Comparison of ENCODE assay signal across 15 cellular contexts in the genomic region with DNA sequence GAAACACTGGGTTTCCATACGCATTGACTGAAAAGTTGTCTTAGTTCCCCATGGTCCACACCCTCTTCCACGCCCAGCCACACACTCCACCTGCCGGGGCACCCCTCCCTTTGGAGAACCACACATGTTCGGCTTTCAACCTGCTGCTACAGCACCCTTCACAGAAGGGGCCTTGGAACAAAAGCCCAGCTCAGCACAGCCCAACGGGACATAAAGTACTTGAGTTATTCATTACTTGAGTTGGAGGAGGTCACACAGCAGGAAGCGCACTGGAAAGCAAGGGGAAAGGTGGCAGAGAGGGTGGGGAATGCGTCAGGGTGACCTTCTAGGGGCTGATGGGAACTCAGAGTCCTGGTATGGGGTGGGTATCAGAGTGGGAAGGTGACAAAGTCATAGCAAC. TPM values are rescaled to one million over a fixed set of nuclear protein-coding genes. Genes with fewer than 3 reads are reported as not detected.
DNase-seq lines count a peak whose midpoint lies in the region; ATAC-seq and TF ChIP-seq lines count a peak whose summit lies in the region.
"Had no signal": no experiment of that assay in that cellular context is flagged by ENCODE, and none has a peak within 500 bp of the region (broad histone marks: within the 10 kb centered on the region; RNA-seq: fewer than 3 reads in every experiment).

No MANE protein-coding gene starts in this region.

- H3K79me2 ChIP-seq in SK-N-SH (ENCODE audit: insufficient read depth): peaks cover 19% of the 10 kb centered on the region

- H4K20me1 ChIP-seq in SK-N-SH (ENCODE audit: insufficient read depth): no peaks in the 10 kb centered on the region

- CTCF ChIA-PET in SK-N-SH (lab: Yijun Ruan, JAX): interaction anchor here (1.5 kb wide), 1 partner anchor 500 kb away, joined by 8 read pairs; no protein-coding TSS in a partner anchor

- no peak overlapping the region for H2AFZ ChIP-seq in SK-N-SH (ENCODE audit: low read depth)

- no peaks in the 10 kb centered on the region for H3K27me3 ChIP-seq in SK-N-SH (ENCODE audit: insufficient read depth)
- H3K27me3 ChIP-seq in WERI-Rb-1 (ENCODE audit: insufficient read depth, low read depth, severe bottlenecking): no peaks in the 10 kb centered on the region
- H3K27me3 ChIP-seq: SJCRH30 had no signal

- ATAC-seq in SK-N-SH treated with all-trans-retinoic acid at 6 μM for 48 hours: no peak
- ATAC-seq: activated CD8-positive, alpha-beta T cell treated with anti-CD3 and anti-CD28 coated beads, Interleukin-2, amount 10 ng/mL, durations not matched to agents 7 days and 5 days had no signal

- no peak for TF ChIP-seq RAD21 in SK-N-SH (IDR thresholded peaks at IDR 0.05; ENCODE audit: low read length)

- H3K9me3 ChIP-seq in SK-N-SH (no peaks in the 10 kb centered on the region), WERI-Rb-1 (ENCODE audit: severe bottlenecking) (no peaks in the 10 kb centered on the region)
- H3K9me3 ChIP-seq: Caco-2, HAP-1, SJCRH30 had no signal

- peak overlapping the region; percentile 6; the same call in 1 of the 2 replicates for H3K4me2 ChIP-seq in SK-N-SH

- no peaks in the 10 kb centered on the region for H3K9me2 ChIP-seq in SK-N-SH

- H3K36me3 ChIP-seq in SK-N-SH (replicated peaks in 1 of 2; ENCODE audit: control insufficient read depth in 1 of 2, insufficient read depth in 2 of 2, low read length in 1 of 2): no peaks in the 10 kb centered on the region
- H3K36me3 ChIP-seq in urinary bladder (ENCODE audit: insufficient read depth): no peaks in the 10 kb centered on the region
- no peaks in the 10 kb centered on the region for H3K36me3 ChIP-seq in WERI-Rb-1
- H3K36me3 ChIP-seq: HAP-1, SJCRH30 had no signal

- 88% methylated on average over 7 of the region's 7 CpGs for WGBS in SK-N-SH (ENCODE audit: low lambda C conversion rate)
- 75% methylated on average over 7 of the region's 7 CpGs for WGBS in urinary bladder

- POLR2A ChIA-PET in SK-N-SH (lab: Yijun Ruan, JAX): no interaction called here

- no peak overlapping the region for H3K9ac ChIP-seq in SK-N-SH

- H3K4me3 ChIP-seq in SK-N-SH (ENCODE audit: low read depth in 2 of 2, low read length in 1 of 2): no peak overlapping the region
- no peak overlapping the region for H3K4me3 ChIP-seq in urinary bladder (ENCODE audit: low read depth, low read length)
- no peak overlapping the region for H3K4me3 ChIP-seq in WERI-Rb-1 (ENCODE audit: low read depth, low read length)
- H3K4me3 ChIP-seq: HAP-1, SJCRH30 had no signal

- DNase-seq in SK-N-SH (no peak), caudate nucleus (lab: John Stamatoyannopoulos, UW) (peak in 5 of 61 donors; percentile 16 to 71 (median 33)), mucosa of gallbladder (ENCODE audit: low spot score) (peak; percentile 82), WERI-Rb-1 (no peak), mesenteric fat pad (ENCODE audit: low spot score) (no peak), SKM-1 (lab: John Stamatoyannopoulos, UW; ENCODE audit: unreplicated experiment) (no peak)
- DNase-seq: activated CD8-positive, alpha-beta T cell treated with anti-CD3 and anti-CD28 coated beads, Interleukin-2, amount 10 ng/mL, durations not matched to agents 7 days and 5 days; activated effector memory CD4-positive, alpha-beta T cell treated with Interleukin-2 at 50 U/mL for 16 hours; Caco-2; effector memory CD4-positive, alpha-beta T cell; foreskin melanocyte; SJCRH30 had no signal

- TF ChIP-seq CTCF in SK-N-SH (IDR thresholded peaks at IDR 0.05) (no peak), WERI-Rb-1 (IDR thresholded peaks at IDR 0.05; ENCODE audit: low read depth, low read length) (no peak)

- H3F3A ChIP-seq in SK-N-SH (replicated peaks; ENCODE audit: insufficient read depth): peaks cover 6% of the 10 kb centered on the region

- TF ChIP-seq EP300 in SK-N-SH (IDR thresholded peaks at IDR 0.05; ENCODE audit: borderline replicate concordance in 1 of 2, low read depth in 1 of 2, low read length in 1 of 2): no peak

- no peak overlapping the region for H3K27ac ChIP-seq in SK-N-SH (ENCODE audit: low read depth in 2 of 2, low read length in 1 of 2)
- H3K27ac ChIP-seq in caudate nucleus (ENCODE audit: low read depth, low read length): peak overlapping the region; percentile 91
- peak overlapping the region; percentile 16 for H3K27ac ChIP-seq in urinary bladder (ENCODE audit: low read depth)
- no peak overlapping the region for H3K27ac ChIP-seq in WERI-Rb-1
- H3K27ac ChIP-seq: SJCRH30 had no signal

- peaks cover 18 to 38% of the 10 kb centered on the region in 2 experiments; a peak in 3 of 4 replicates for H3K4me1 ChIP-seq in SK-N-SH (ENCODE audit: control insufficient read depth in 1 of 2, insufficient read depth in 2 of 2, low read depth in 1 of 2, low read length in 1 of 2)
- H3K4me1 ChIP-seq in urinary bladder (ENCODE audit: insufficient read depth): no peaks in the 10 kb centered on the region

TF ChIP-seq in SK-N-SH, 30 proteins besides CTCF, POLR2A, EP300 and RAD21 (continues in another document):
- TF ChIP-seq RCOR1 (IDR thresholded peaks at IDR 0.05; ENCODE audit: low read length) (no peak), TEAD4 (IDR thresholded peaks at IDR 0.05; ENCODE audit: borderline replicate concordance, insufficient read depth) (no peak), TCF12 (IDR thresholded peaks at IDR 0.05) (no peak), GABPA (IDR thresholded peaks at IDR 0.05; ENCODE audit: low read depth) (no peak), FOSL2 (IDR thresholded peaks at IDR 0.05; ENCODE audit: borderline replicate concordance, low read depth) (no peak), PBX3 (IDR thresholded peaks at IDR 0.05) (no peak), USF2 (IDR thresholded peaks at IDR 0.05; ENCODE audit: borderline replicate concordance, low read depth, low read length) (no peak), MXI1 (IDR thresholded peaks at IDR 0.05; ENCODE audit: low read depth, low read length) (no peak), TAF1 (IDR thresholded peaks at IDR 0.05; ENCODE audit: borderline replicate concordance, low read depth, low read length) (no peak), MEF2A (IDR thresholded peaks at IDR 0.05; ENCODE audit: borderline replicate concordance, low read depth) (no peak)

TF ChIP-seq in SK-N-SH treated with all-trans-retinoic acid at 6 μM for 48 hours, 23 proteins besides CTCF, POLR2A, EP300 and RAD21 (continues in another document):
- no peak for TF ChIP-seq ZNF8 (CRISPR knock-in tag; IDR thresholded peaks at IDR 0.05)
- TF ChIP-seq, protein P1, sequence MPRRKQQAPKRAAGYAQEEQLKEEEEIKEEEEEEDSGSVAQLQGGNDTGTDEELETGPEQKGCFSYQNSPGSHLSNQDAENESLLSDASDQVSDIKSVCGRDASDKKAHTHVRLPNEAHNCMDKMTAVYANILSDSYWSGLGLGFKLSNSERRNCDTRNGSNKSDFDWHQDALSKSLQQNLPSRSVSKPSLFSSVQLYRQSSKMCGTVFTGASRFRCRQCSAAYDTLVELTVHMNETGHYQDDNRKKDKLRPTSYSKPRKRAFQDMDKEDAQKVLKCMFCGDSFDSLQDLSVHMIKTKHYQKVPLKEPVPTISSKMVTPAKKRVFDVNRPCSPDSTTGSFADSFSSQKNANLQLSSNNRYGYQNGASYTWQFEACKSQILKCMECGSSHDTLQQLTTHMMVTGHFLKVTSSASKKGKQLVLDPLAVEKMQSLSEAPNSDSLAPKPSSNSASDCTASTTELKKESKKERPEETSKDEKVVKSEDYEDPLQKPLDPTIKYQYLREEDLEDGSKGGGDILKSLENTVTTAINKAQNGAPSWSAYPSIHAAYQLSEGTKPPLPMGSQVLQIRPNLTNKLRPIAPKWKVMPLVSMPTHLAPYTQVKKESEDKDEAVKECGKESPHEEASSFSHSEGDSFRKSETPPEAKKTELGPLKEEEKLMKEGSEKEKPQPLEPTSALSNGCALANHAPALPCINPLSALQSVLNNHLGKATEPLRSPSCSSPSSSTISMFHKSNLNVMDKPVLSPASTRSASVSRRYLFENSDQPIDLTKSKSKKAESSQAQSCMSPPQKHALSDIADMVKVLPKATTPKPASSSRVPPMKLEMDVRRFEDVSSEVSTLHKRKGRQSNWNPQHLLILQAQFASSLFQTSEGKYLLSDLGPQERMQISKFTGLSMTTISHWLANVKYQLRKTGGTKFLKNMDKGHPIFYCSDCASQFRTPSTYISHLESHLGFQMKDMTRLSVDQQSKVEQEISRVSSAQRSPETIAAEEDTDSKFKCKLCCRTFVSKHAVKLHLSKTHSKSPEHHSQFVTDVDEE (CRISPR knock-in tag; IDR thresholded peaks at IDR 0.05): no peak
- no peak for TF ChIP-seq ESRRG (CRISPR knock-in tag; IDR thresholded peaks at IDR 0.05)
- no peak for TF ChIP-seq TCF4 (CRISPR knock-in tag; IDR thresholded peaks at IDR 0.05; ENCODE audit: borderline replicate concordance)
- TF ChIP-seq SNAI2 (CRISPR knock-in tag; IDR thresholded peaks at IDR 0.05): no peak
- no peak for TF ChIP-seq GLIS3 (CRISPR knock-in tag; IDR thresholded peaks at IDR 0.05)
- no peak for TF ChIP-seq CREB5 (CRISPR knock-in tag; IDR thresholded peaks at IDR 0.05; ENCODE audit: low read depth)
- no peak for TF ChIP-seq OSR1 (CRISPR knock-in tag; IDR thresholded peaks at IDR 0.05)
- TF ChIP-seq ARNTL (CRISPR knock-in tag; IDR thresholded peaks at IDR 0.05; ENCODE audit: borderline replicate concordance, low read depth): no peak

RNA-seq across cellular contexts. Expression of gene ATP1B1, which starts 3.0 kb away (rescaled TPM):
- polyA plus RNA-seq in SK-N-SH (2012; rRNA removed) (49.5 and 52.7 TPM in 2 replicates), urinary bladder (34.2 TPM)
- 64.4 and 75.2 TPM in 2 replicates for polyA plus RNA-seq in SK-N-SH (2012; cell fraction: cytosol; rRNA removed)
- polyA plus RNA-seq in SK-N-SH (2012; cell fraction: nucleus; rRNA removed): 18.5 and 36.8 TPM in 2 replicates
- total RNA-seq in mucosa of gallbladder (739 TPM), urinary bladder (54.6 TPM), mesenteric fat pad (13.4 TPM)

Comparison
In these comparisons a context has a peak if more than half of its experiments do, and no peak if none do; other contexts are left out.
1. H3K27ac ChIP-seq: peak in caudate nucleus (single experiment) and urinary bladder (single experiment); none in SK-N-SH (0 of 2) and WERI-Rb-1 (single experiment).
2. RNA of gene ATP1B1, which starts 3.0 kb away (total RNA-seq): 739 TPM in mucosa of gallbladder (single experiment); 54.6 TPM in urinary bladder (single experiment) and 13.4 TPM in mesenteric fat pad (single experiment); every median in the first group is over 10 times any median in the second.